In the genomic region with DNA sequence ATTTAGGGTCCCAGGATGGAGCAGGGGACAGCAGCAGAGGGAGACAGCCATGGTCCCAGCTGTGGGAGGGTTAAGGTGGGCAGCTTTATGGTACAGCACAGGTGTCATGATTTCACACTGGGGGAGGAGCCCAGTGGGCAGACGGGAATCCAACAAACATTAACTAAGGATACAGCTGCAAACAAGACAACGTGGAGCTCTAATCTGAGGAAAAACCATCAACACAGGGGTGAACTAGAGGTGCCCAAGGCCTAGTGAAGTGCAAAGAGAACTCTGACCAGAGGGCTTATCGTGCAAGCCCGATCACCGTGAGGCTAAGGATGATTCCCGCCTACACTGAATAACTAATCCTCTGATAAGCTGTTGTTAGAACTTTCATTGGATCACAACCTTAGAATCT, we compare ENCODE assay signal across 1 cellular context.
TF ChIP-seq lines count a peak whose summit lies in the region.

No MANE protein-coding gene starts in this region.

TF ChIP-seq in HepG2, 621 proteins besides CTCF, POLR2A, EP300 and RAD21 (continued from another document):
- TF ChIP-seq ZBTB26 (CRISPR knock-in tag; IDR thresholded peaks at IDR 0.05; ENCODE audit: borderline replicate concordance): no peak
- TF ChIP-seq ZBTB20 (CRISPR knock-in tag; IDR thresholded peaks at IDR 0.05; ENCODE audit: borderline replicate concordance, low read depth): peak; percentile 55; the same call in 1 of the 2 replicates
- 0 out of 2 replicates have a peak, but pooled peaks have one; percentile 22 for TF ChIP-seq ZNF331 (CRISPR knock-in tag; IDR thresholded peaks at IDR 0.05)
- no peak for TF ChIP-seq ZNF318 (CRISPR knock-in tag; IDR thresholded peaks at IDR 0.05)
- peak; percentile 55 for TF ChIP-seq FOXK2 (IDR thresholded peaks at IDR 0.05)
- TF ChIP-seq RXRA (CRISPR knock-in tag; IDR thresholded peaks at IDR 0.05): peak; percentile 44; the same call in 1 of the 2 replicates
- peak; percentile 88 for TF ChIP-seq TBX2 (CRISPR knock-in tag; IDR thresholded peaks at IDR 0.05; ENCODE audit: borderline replicate concordance)
- no peak for TF ChIP-seq ZNF598 (CRISPR knock-in tag; IDR thresholded peaks at IDR 0.05; ENCODE audit: borderline replicate concordance)
- no peak for TF ChIP-seq ZNF207 (IDR thresholded peaks at IDR 0.05; ENCODE audit: borderline replicate concordance)
